In genomic region chr2:10717630-10718029, GRCh38 we compare ENCODE assay signal across 10 cellular contexts. TPM values are rescaled to one million over a fixed set of nuclear protein-coding genes. Genes with fewer than 3 reads are reported as not detected.
DNase-seq lines count a peak whose midpoint lies in the region; ATAC-seq lines count a peak whose summit lies in the region.
"Had no signal": no experiment of that assay in that cellular context is flagged by ENCODE, and none has a peak within 500 bp of the region (broad histone marks: within the 10 kb centered on the region; RNA-seq: fewer than 3 reads in every experiment).

No MANE protein-coding gene starts in this region.

- DNase-seq in HS-27A (ENCODE audit: low read depth) (peak; percentile 59), astrocyte of the hippocampus (ENCODE audit: low read depth, low spot score) (peak; percentile 66), glomerular endothelial cell (ENCODE audit: extremely low read depth, low read depth, low spot score) (peak; percentile 56), aorta (peak in 1 of 2 donors; percentile 60), NCI-H1048 (lab: John Stamatoyannopoulos, UW) (no peak), head of caudate nucleus (no peak), caudate nucleus (lab: John Stamatoyannopoulos, UW) (no peak)
- DNase-seq: endodermal cell; NCI-H526; stimulated activated CD4-positive, alpha-beta T cell treated with anti-CD3 and anti-CD28 coated beads, Interleukin-4, amount 100 ng/mL, for 4 hours had no signal

- no peak overlapping the region for H3K4me3 ChIP-seq in aorta (ENCODE audit: low read length in 2 of 2)

- 3 to 4% methylated on average over 4 of the region's 4 CpGs for WGBS in aorta, 2 donors

- H3K36me3 ChIP-seq in aorta (ENCODE audit: control insufficient read depth in 1 of 2, insufficient read depth in 2 of 2, low read length in 1 of 2), result no peaks in the 10 kb centered on the region

- no peaks in the 10 kb centered on the region for H3K27me3 ChIP-seq in aorta (ENCODE audit: control insufficient read depth in 1 of 2, insufficient read depth in 2 of 2, low read length in 1 of 2)

- intact Hi-C loops in aorta (cut with DNase I), result loop anchor here in 1 of 2 donors (5.0 kb wide), 1 partner anchor 95 kb away; the partner anchor contains the start of gene PDIA6
- intact Hi-C loops in head of caudate nucleus (cut with DNase I), result no loop called here

- H3K4me1 ChIP-seq in aorta (ENCODE audit: control insufficient read depth in 1 of 2, insufficient read depth in 2 of 2, low read length in 2 of 2), result no peaks in the 10 kb centered on the region

- peak; percentile 75 for ATAC-seq in aorta (ENCODE audit: low FRiP score)

- H3K27ac ChIP-seq in aorta (ENCODE audit: low read depth in 1 of 2, low read length in 2 of 2), result peak overlapping the region; percentile 60 to 78
- no peak overlapping the region for H3K27ac ChIP-seq in caudate nucleus (ENCODE audit: low read depth, low read length)

- H3K9me3 ChIP-seq in aorta (ENCODE audit: control insufficient read depth, low read length), result no peaks in the 10 kb centered on the region

RNA-seq across cellular contexts. Expression of gene ATP6V1C2, which starts 3.8 kb away (rescaled TPM):
- not detected in 2 replicates for total RNA-seq in glomerular endothelial cell
- total RNA-seq in aorta, result 1 to 10 TPM in 1 of 2 donors, under 1 TPM in 1; 0.49 to 1.7 TPM
- 1 to 10 TPM in 1 of 2 donors, under 1 TPM in 1; 0.13 to 2.5 TPM for polyA plus RNA-seq in aorta

RNA-seq across cellular contexts. Expression of gene NOL10, which starts 27.9 kb away (rescaled TPM):
- total RNA-seq in glomerular endothelial cell (22.5 and 25.1 TPM in 2 replicates), aorta (10 to 100 TPM; 20.7 to 25.1 TPM)
- 10 to 100 TPM; 10.0 to 10.9 TPM for polyA plus RNA-seq in aorta

Comparison
In these comparisons a context has a peak if more than half of its experiments do, and no peak if none do; other contexts are left out.
1. DNase-seq: peak in HS-27A (single experiment), astrocyte of the hippocampus (single experiment) and glomerular endothelial cell (single experiment); none in NCI-H1048 (single experiment), head of caudate nucleus (0 of 42) and caudate nucleus (0 of 61).